Comparison of ENCODE assay signal across 6 cellular contexts in genomic region chr19:8307400-8307964, GRCh38. TPM values are rescaled to one million over a fixed set of nuclear protein-coding genes. Genes with fewer than 3 reads are reported as not detected.
DNase-seq lines count a peak whose midpoint lies in the region; TF ChIP-seq lines count a peak whose summit lies in the region.

No MANE protein-coding gene starts in this region.

- no peaks in the 10 kb centered on the region for H3F3A ChIP-seq in SU-DHL-6 (ENCODE audit: insufficient read depth)

- H3K4me3 ChIP-seq in SU-DHL-6 (ENCODE audit: insufficient read depth, low read length, poor library complexity, severe bottlenecking) (peak overlapping the region; percentile 66), iPS-20b (ENCODE audit: low read length) (peak overlapping the region; percentile 92)

- peaks cover 29% of the 10 kb centered on the region for H3K36me3 Mint-ChIP-seq in Calu3 (ENCODE audit: insufficient read depth, unreplicated experiment)

- BruUV-seq in Calu3 (replicated peaks; lab: Mats Ljungman, UMichigan), result TSS peak; percentile 50

- H3K4me1 Mint-ChIP-seq in Calu3 (ENCODE audit: low read depth, unreplicated experiment), result peaks cover 15% of the 10 kb centered on the region

- H3K9me3 ChIP-seq in SU-DHL-6 (ENCODE audit: insufficient read depth, low read length), result no peaks in the 10 kb centered on the region
- H3K9me3 ChIP-seq in iPS-20b (ENCODE audit: insufficient read depth, low read depth, low read length), result no peaks in the 10 kb centered on the region

- H3K9me3 Mint-ChIP-seq in Calu3 (ENCODE audit: low read depth, unreplicated experiment), result no peaks in the 10 kb centered on the region

- H3K4me1 ChIP-seq in iPS-20b (ENCODE audit: insufficient read depth, low read length), result no peaks in the 10 kb centered on the region

- CTCF ChIA-PET in Calu3 (lab: Charles Lee), result no interaction called here

- H3K4me3 Mint-ChIP-seq in Calu3 (ENCODE audit: low read depth, unreplicated experiment), result peak overlapping the region; percentile 95

- H3K27me3 ChIP-seq in SU-DHL-6 (ENCODE audit: low read length), result no peaks in the 10 kb centered on the region
- H3K27me3 ChIP-seq in iPS-20b (ENCODE audit: insufficient read depth, low read length), result no peaks in the 10 kb centered on the region

- intact Hi-C loops in Calu3 (cut with micrococcal nuclease; ENCODE audit: unreplicated experiment), result no loop called here

- no peaks in the 10 kb centered on the region for H4K20me1 ChIP-seq in SU-DHL-6 (ENCODE audit: low read depth, low read length)

- no peaks in the 10 kb centered on the region for H3K9me2 ChIP-seq in SU-DHL-6 (replicated peaks; ENCODE audit: insufficient read depth, low read length)

- H3K36me3 ChIP-seq in SU-DHL-6 (ENCODE audit: low read length) (no peaks in the 10 kb centered on the region), iPS-20b (ENCODE audit: insufficient read depth, low read depth, low read length) (peaks cover 31% of the 10 kb centered on the region)

- peak overlapping the region; percentile 63 for H3K27ac ChIP-seq in SU-DHL-6 (ENCODE audit: low read depth, low read length)
- H3K27ac ChIP-seq in iPS-20b (ENCODE audit: low read length), result no peak overlapping the region

- peak overlapping the region; percentile 62 for H2AFZ ChIP-seq in SU-DHL-6 (ENCODE audit: low read depth, low read length, severe bottlenecking)

- TF ChIP-seq CTCF in Calu3 (IDR thresholded peaks at IDR 0.05; ENCODE audit: unreplicated experiment) (no peak), SU-DHL-6 (IDR thresholded peaks at IDR 0.05; ENCODE audit: insufficient read depth, low read length, poor library complexity, severe bottlenecking) (no peak)

- no peaks in the 10 kb centered on the region for H3K27me3 Mint-ChIP-seq in Calu3 (ENCODE audit: unreplicated experiment)

- peaks cover 26% of the 10 kb centered on the region for H3K79me2 ChIP-seq in SU-DHL-6 (ENCODE audit: insufficient read depth, low read length)

- no peak for DNase-seq in Calu3
- DNase-seq in DMS114 treated with DMSO at 0.1 percent for 48 hours (lab: John Stamatoyannopoulos, UW; ENCODE audit: unreplicated experiment), result no peak
- no peak for DNase-seq in NCI-H1417 treated with DMSO at 0.1 percent for 48 hours (lab: John Stamatoyannopoulos, UW)
- DNase-seq in occipital lobe (lab: John Stamatoyannopoulos, UW), result no peak

- peak overlapping the region; percentile 87 for H3K4me2 ChIP-seq in SU-DHL-6 (ENCODE audit: low read depth, low read length, poor library complexity, severe bottlenecking)

- H3K27ac Mint-ChIP-seq in Calu3 (ENCODE audit: unreplicated experiment), result peak overlapping the region; percentile 69

- H3K9ac ChIP-seq in SU-DHL-6 (ENCODE audit: low read length) (peak overlapping the region; percentile 87), iPS-20b (ENCODE audit: low read depth, low read length) (peak overlapping the region; percentile 91)

RNA-seq across cellular contexts. Expression of gene CD320, which starts 0.7 kb away (rescaled TPM):
- 54.0 and 54.9 TPM in 2 replicates for total RNA-seq in Calu3 (2022)
- 13.4 TPM for total RNA-seq in occipital lobe

RNA-seq across cellular contexts. Expression of gene NDUFA7, which starts 13.7 kb away (rescaled TPM):
- 38.2 and 44.5 TPM in 2 replicates for total RNA-seq in Calu3 (2022)
- total RNA-seq in occipital lobe, result 10.5 TPM

RNA-seq across cellular contexts. Expression of gene RPS28, which starts 13.8 kb away (rescaled TPM):
- 565 and 595 TPM in 2 replicates for total RNA-seq in Calu3 (2022)
- 161 TPM for total RNA-seq in occipital lobe

RNA-seq across cellular contexts. Expression of gene KANK3, which starts 35.6 kb away (rescaled TPM):
- total RNA-seq in Calu3 (2022) (0.17 TPM in 1 of 2 replicates, not detected in the other), occipital lobe (5.1 TPM)

RNA-seq across cellular contexts. Expression of gene ANGPTL4, which starts 56.5 kb away (rescaled TPM):
- total RNA-seq in Calu3 (2022) (0.97 and 1.6 TPM in 2 replicates), occipital lobe (0.94 TPM)
